Comparison of ENCODE assay signal across 1 cellular context in the genomic region with DNA sequence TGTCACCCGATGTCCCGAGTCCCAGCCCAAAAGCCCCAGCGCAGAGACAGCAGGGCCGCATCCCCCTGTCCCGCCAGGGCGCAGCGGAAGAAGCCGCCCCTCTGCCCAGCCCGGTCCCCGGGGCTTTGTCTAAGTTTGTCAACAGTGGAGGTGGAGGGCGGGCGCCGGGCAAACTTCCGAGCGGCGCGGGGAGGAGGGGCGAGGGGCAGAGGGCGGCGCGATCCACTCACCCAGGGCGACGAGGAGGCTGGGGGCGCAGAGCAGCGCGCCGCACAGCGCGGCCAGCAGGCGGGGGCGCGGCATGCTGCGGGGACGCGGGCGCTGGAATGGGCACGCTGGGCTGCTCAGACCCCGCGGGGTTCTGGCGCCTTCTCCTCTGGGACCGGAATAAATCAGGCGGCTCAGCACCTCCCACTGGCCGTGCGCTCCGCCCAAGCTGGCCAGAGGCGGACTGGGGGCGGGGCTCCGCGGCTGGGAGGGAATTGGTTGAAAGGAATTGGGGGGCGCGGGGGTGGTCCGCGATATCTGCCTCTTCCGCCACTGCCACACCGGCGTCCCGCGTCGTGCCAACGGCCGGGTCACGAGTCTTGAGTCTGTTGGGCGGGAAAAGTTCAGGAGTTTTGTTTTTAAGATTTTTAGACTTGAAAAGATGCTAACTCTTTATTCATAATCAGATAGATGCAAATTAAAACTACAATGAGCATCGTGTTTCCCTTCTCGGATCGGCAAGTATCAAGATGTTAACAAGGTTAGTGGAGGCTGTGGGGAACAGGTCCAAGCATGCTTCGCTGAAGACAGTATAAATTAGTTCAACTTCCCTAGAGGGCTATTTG.
TF ChIP-seq lines count a peak whose summit lies in the region.

A gene with protein sequence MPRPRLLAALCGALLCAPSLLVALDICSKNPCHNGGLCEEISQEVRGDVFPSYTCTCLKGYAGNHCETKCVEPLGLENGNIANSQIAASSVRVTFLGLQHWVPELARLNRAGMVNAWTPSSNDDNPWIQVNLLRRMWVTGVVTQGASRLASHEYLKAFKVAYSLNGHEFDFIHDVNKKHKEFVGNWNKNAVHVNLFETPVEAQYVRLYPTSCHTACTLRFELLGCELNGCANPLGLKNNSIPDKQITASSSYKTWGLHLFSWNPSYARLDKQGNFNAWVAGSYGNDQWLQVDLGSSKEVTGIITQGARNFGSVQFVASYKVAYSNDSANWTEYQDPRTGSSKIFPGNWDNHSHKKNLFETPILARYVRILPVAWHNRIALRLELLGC (minus strand): TSS at position 363 of the 833 bp plus-strand sequence. CDS start 60 bp downstream, at position 303.

TF ChIP-seq in WTC11, 78 proteins besides CTCF, POLR2A, EP300 and RAD21 (continued from another document and continues in another):
- TF ChIP-seq ESRRA (CRISPR knock-in tag; IDR thresholded peaks at IDR 0.05; ENCODE audit: borderline replicate concordance) (peak; percentile 18; the same call in 1 of the 2 replicates), HMGA2 (CRISPR knock-in tag; IDR thresholded peaks at IDR 0.05) (no peak), NFYB (CRISPR knock-in tag; conservative IDR thresholded peaks at IDR 0.05; ENCODE audit: low read depth) (0 out of 2 replicates have a peak, but pooled peaks have one; percentile 21), ZNF317 (CRISPR knock-in tag; IDR thresholded peaks at IDR 0.05; ENCODE audit: borderline replicate concordance, low read depth) (no peak), KAT7 (CRISPR knock-in tag; IDR thresholded peaks at IDR 0.05; ENCODE audit: borderline replicate concordance) (0 out of 2 replicates have a peak, but pooled peaks have one; percentile 34), FOXJ3 (CRISPR knock-in tag; IDR thresholded peaks at IDR 0.05; ENCODE audit: borderline replicate concordance) (no peak), RELA (CRISPR knock-in tag; IDR thresholded peaks at IDR 0.05; ENCODE audit: borderline replicate concordance) (0 out of 2 replicates have a peak, but pooled peaks have one; percentile 42), ZNF263 (CRISPR knock-in tag; IDR thresholded peaks at IDR 0.05; ENCODE audit: low read depth) (no peak), OVOL2 (CRISPR knock-in tag; IDR thresholded peaks at IDR 0.05; ENCODE audit: borderline replicate concordance) (no peak; the same call in 1 of the 2 replicates), NFATC4 (CRISPR knock-in tag; IDR thresholded peaks at IDR 0.05) (no peak), ELF4 (CRISPR knock-in tag; IDR thresholded peaks at IDR 0.05; ENCODE audit: low read depth) (peak; percentile 21; the same call in 1 of the 2 replicates), JUN (CRISPR knock-in tag; IDR thresholded peaks at IDR 0.05) (no peak), CREB1 (CRISPR knock-in tag; IDR thresholded peaks at IDR 0.05) (no peak), RORB (CRISPR knock-in tag; IDR thresholded peaks at IDR 0.05) (no peak), GABPB1 (CRISPR knock-in tag; IDR thresholded peaks at IDR 0.05) (no peak)
- TF ChIP-seq, protein P1, sequence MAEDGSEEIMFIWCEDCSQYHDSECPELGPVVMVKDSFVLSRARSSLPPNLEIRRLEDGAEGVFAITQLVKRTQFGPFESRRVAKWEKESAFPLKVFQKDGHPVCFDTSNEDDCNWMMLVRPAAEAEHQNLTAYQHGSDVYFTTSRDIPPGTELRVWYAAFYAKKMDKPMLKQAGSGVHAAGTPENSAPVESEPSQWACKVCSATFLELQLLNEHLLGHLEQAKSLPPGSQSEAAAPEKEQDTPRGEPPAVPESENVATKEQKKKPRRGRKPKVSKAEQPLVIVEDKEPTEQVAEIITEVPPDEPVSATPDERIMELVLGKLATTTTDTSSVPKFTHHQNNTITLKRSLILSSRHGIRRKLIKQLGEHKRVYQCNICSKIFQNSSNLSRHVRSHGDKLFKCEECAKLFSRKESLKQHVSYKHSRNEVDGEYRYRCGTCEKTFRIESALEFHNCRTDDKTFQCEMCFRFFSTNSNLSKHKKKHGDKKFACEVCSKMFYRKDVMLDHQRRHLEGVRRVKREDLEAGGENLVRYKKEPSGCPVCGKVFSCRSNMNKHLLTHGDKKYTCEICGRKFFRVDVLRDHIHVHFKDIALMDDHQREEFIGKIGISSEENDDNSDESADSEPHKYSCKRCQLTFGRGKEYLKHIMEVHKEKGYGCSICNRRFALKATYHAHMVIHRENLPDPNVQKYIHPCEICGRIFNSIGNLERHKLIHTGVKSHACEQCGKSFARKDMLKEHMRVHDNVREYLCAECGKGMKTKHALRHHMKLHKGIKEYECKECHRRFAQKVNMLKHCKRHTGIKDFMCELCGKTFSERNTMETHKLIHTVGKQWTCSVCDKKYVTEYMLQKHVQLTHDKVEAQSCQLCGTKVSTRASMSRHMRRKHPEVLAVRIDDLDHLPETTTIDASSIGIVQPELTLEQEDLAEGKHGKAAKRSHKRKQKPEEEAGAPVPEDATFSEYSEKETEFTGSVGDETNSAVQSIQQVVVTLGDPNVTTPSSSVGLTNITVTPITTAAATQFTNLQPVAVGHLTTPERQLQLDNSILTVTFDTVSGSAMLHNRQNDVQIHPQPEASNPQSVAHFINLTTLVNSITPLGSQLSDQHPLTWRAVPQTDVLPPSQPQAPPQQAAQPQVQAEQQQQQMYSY (CRISPR knock-in tag; IDR thresholded peaks at IDR 0.05): no peak
- TF ChIP-seq, protein P2, sequence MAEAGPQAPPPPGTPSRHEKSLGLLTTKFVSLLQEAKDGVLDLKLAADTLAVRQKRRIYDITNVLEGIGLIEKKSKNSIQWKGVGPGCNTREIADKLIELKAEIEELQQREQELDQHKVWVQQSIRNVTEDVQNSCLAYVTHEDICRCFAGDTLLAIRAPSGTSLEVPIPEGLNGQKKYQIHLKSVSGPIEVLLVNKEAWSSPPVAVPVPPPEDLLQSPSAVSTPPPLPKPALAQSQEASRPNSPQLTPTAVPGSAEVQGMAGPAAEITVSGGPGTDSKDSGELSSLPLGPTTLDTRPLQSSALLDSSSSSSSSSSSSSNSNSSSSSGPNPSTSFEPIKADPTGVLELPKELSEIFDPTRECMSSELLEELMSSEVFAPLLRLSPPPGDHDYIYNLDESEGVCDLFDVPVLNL (CRISPR knock-in tag; IDR thresholded peaks at IDR 0.05; ENCODE audit: borderline replicate concordance, low read depth): no peak
- TF ChIP-seq, protein P3, sequence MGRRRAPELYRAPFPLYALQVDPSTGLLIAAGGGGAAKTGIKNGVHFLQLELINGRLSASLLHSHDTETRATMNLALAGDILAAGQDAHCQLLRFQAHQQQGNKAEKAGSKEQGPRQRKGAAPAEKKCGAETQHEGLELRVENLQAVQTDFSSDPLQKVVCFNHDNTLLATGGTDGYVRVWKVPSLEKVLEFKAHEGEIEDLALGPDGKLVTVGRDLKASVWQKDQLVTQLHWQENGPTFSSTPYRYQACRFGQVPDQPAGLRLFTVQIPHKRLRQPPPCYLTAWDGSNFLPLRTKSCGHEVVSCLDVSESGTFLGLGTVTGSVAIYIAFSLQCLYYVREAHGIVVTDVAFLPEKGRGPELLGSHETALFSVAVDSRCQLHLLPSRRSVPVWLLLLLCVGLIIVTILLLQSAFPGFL (CRISPR knock-in tag; IDR thresholded peaks at IDR 0.05; ENCODE audit: borderline replicate concordance): no peak
- TF ChIP-seq, protein P4, sequence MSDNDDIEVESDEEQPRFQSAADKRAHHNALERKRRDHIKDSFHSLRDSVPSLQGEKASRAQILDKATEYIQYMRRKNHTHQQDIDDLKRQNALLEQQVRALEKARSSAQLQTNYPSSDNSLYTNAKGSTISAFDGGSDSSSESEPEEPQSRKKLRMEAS (CRISPR knock-in tag; IDR thresholded peaks at IDR 0.05): peak; percentile 81; the same call in 1 of the 2 replicates
- TF ChIP-seq, protein P5, sequence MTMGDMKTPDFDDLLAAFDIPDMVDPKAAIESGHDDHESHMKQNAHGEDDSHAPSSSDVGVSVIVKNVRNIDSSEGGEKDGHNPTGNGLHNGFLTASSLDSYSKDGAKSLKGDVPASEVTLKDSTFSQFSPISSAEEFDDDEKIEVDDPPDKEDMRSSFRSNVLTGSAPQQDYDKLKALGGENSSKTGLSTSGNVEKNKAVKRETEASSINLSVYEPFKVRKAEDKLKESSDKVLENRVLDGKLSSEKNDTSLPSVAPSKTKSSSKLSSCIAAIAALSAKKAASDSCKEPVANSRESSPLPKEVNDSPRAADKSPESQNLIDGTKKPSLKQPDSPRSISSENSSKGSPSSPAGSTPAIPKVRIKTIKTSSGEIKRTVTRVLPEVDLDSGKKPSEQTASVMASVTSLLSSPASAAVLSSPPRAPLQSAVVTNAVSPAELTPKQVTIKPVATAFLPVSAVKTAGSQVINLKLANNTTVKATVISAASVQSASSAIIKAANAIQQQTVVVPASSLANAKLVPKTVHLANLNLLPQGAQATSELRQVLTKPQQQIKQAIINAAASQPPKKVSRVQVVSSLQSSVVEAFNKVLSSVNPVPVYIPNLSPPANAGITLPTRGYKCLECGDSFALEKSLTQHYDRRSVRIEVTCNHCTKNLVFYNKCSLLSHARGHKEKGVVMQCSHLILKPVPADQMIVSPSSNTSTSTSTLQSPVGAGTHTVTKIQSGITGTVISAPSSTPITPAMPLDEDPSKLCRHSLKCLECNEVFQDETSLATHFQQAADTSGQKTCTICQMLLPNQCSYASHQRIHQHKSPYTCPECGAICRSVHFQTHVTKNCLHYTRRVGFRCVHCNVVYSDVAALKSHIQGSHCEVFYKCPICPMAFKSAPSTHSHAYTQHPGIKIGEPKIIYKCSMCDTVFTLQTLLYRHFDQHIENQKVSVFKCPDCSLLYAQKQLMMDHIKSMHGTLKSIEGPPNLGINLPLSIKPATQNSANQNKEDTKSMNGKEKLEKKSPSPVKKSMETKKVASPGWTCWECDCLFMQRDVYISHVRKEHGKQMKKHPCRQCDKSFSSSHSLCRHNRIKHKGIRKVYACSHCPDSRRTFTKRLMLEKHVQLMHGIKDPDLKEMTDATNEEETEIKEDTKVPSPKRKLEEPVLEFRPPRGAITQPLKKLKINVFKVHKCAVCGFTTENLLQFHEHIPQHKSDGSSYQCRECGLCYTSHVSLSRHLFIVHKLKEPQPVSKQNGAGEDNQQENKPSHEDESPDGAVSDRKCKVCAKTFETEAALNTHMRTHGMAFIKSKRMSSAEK (CRISPR knock-in tag; IDR thresholded peaks at IDR 0.05; ENCODE audit: borderline replicate concordance): no peak
- TF ChIP-seq, protein P6, sequence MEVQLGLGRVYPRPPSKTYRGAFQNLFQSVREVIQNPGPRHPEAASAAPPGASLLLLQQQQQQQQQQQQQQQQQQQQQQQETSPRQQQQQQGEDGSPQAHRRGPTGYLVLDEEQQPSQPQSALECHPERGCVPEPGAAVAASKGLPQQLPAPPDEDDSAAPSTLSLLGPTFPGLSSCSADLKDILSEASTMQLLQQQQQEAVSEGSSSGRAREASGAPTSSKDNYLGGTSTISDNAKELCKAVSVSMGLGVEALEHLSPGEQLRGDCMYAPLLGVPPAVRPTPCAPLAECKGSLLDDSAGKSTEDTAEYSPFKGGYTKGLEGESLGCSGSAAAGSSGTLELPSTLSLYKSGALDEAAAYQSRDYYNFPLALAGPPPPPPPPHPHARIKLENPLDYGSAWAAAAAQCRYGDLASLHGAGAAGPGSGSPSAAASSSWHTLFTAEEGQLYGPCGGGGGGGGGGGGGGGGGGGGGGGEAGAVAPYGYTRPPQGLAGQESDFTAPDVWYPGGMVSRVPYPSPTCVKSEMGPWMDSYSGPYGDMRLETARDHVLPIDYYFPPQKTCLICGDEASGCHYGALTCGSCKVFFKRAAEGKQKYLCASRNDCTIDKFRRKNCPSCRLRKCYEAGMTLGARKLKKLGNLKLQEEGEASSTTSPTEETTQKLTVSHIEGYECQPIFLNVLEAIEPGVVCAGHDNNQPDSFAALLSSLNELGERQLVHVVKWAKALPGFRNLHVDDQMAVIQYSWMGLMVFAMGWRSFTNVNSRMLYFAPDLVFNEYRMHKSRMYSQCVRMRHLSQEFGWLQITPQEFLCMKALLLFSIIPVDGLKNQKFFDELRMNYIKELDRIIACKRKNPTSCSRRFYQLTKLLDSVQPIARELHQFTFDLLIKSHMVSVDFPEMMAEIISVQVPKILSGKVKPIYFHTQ (CRISPR knock-in tag; IDR thresholded peaks at IDR 0.05): no peak
- TF ChIP-seq, protein P7, sequence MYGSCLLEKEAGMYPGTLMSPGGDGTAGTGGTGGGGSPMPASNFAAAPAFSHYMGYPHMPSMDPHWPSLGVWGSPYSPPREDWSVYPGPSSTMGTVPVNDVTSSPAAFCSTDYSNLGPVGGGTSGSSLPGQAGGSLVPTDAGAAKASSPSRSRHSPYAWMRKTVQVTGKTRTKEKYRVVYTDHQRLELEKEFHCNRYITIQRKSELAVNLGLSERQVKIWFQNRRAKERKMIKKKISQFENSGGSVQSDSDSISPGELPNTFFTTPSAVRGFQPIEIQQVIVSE (CRISPR knock-in tag; IDR thresholded peaks at IDR 0.05; ENCODE audit: borderline replicate concordance): no peak
- TF ChIP-seq, protein P8, sequence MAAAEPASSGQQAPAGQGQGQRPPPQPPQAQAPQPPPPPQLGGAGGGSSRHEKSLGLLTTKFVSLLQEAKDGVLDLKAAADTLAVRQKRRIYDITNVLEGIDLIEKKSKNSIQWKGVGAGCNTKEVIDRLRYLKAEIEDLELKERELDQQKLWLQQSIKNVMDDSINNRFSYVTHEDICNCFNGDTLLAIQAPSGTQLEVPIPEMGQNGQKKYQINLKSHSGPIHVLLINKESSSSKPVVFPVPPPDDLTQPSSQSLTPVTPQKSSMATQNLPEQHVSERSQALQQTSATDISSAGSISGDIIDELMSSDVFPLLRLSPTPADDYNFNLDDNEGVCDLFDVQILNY (CRISPR knock-in tag; IDR thresholded peaks at IDR 0.05): peak; percentile 79; the same call in 1 of the 2 replicates
- TF ChIP-seq, protein P9, sequence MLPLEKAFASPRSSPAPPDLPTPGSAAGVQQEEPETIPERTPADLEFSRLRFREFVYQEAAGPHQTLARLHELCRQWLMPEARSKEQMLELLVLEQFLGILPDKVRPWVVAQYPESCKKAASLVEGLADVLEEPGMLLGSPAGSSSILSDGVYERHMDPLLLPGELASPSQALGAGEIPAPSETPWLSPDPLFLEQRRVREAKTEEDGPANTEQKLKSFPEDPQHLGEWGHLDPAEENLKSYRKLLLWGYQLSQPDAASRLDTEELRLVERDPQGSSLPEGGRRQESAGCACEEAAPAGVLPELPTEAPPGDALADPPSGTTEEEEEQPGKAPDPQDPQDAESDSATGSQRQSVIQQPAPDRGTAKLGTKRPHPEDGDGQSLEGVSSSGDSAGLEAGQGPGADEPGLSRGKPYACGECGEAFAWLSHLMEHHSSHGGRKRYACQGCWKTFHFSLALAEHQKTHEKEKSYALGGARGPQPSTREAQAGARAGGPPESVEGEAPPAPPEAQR (CRISPR knock-in tag; IDR thresholded peaks at IDR 0.05): no peak
- TF ChIP-seq, protein P10, sequence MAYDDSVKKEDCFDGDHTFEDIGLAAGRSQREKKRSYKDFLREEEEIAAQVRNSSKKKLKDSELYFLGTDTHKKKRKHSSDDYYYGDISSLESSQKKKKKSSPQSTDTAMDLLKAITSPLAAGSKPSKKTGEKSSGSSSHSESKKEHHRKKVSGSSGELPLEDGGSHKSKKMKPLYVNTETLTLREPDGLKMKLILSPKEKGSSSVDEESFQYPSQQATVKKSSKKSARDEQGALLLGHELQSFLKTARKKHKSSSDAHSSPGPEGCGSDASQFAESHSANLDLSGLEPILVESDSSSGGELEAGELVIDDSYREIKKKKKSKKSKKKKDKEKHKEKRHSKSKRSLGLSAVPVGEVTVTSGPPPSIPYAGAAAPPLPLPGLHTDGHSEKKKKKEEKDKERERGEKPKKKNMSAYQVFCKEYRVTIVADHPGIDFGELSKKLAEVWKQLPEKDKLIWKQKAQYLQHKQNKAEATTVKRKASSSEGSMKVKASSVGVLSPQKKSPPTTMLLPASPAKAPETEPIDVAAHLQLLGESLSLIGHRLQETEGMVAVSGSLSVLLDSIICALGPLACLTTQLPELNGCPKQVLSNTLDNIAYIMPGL (CRISPR knock-in tag; IDR thresholded peaks at IDR 0.05): peak; percentile 49; the same call in 1 of the 2 replicates
